1 cellular context compared by ENCODE assay signal in genomic region chr13:27171244-27171829, GRCh38.
A peak's percentile ranks its signal among the peaks of the same experiment; 100 is the strongest.
TF ChIP-seq lines count a peak whose summit lies in the region.

A gene with protein sequence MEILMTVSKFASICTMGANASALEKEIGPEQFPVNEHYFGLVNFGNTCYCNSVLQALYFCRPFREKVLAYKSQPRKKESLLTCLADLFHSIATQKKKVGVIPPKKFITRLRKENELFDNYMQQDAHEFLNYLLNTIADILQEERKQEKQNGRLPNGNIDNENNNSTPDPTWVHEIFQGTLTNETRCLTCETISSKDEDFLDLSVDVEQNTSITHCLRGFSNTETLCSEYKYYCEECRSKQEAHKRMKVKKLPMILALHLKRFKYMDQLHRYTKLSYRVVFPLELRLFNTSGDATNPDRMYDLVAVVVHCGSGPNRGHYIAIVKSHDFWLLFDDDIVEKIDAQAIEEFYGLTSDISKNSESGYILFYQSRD (minus strand): TSS chr13:27171811. CDS start chr13:27171639, 172 bp downstream.

TF ChIP-seq in K562, 482 proteins besides CTCF, POLR2A, EP300 and RAD21 (continued from another document):
- no peak for TF ChIP-seq ZNF668 (CRISPR knock-in tag; IDR thresholded peaks at IDR 0.05)
- TF ChIP-seq RBFOX2 (IDR thresholded peaks at IDR 0.05; ENCODE audit: low read depth, low read length) = 0 out of 2 replicates have a peak, but pooled peaks have one; percentile 53
- TF ChIP-seq, protein P1, sequence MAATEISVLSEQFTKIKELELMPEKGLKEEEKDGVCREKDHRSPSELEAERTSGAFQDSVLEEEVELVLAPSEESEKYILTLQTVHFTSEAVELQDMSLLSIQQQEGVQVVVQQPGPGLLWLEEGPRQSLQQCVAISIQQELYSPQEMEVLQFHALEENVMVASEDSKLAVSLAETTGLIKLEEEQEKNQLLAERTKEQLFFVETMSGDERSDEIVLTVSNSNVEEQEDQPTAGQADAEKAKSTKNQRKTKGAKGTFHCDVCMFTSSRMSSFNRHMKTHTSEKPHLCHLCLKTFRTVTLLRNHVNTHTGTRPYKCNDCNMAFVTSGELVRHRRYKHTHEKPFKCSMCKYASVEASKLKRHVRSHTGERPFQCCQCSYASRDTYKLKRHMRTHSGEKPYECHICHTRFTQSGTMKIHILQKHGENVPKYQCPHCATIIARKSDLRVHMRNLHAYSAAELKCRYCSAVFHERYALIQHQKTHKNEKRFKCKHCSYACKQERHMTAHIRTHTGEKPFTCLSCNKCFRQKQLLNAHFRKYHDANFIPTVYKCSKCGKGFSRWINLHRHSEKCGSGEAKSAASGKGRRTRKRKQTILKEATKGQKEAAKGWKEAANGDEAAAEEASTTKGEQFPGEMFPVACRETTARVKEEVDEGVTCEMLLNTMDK (IDR thresholded peaks at IDR 0.05; ENCODE audit: borderline replicate concordance, insufficient read depth, low read depth, low read length, poor library complexity, severe bottlenecking) = peak; percentile 77
- TF ChIP-seq JUNB (CRISPR knock-in tag; conservative IDR thresholded peaks at IDR 0.05) = no peak
- TF ChIP-seq EP400 (IDR thresholded peaks at IDR 0.05) = no peak
- TF ChIP-seq ZNF586 (CRISPR knock-in tag; conservative IDR thresholded peaks at IDR 0.05) = no peak
- TF ChIP-seq ZNF431 (CRISPR knock-in tag; IDR thresholded peaks at IDR 0.05) = no peak
- TF ChIP-seq, protein P2, sequence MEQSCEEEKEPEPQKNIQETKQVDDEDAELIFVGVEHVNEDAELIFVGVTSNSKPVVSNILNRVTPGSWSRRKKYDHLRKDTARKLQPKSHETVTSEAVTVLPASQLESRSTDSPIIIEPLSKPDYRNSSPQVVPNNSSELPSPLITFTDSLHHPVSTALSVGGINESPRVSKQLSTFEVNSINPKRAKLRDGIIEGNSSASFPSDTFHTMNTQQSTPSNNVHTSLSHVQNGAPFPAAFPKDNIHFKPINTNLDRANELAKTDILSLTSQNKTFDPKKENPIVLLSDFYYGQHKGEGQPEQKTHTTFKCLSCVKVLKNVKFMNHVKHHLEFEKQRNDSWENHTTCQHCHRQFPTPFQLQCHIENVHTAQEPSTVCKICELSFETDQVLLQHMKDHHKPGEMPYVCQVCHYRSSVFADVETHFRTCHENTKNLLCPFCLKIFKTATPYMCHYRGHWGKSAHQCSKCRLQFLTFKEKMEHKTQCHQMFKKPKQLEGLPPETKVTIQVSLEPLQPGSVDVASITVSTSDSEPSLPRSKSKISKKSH (CRISPR knock-in tag; IDR thresholded peaks at IDR 0.05) = no peak
- TF ChIP-seq PHF8 (IDR thresholded peaks at IDR 0.05; ENCODE audit: borderline replicate concordance, low read length) = peak; percentile 33; the same call in 1 of the 2 replicates
- no peak for TF ChIP-seq PCBP1 (IDR thresholded peaks at IDR 0.05; ENCODE audit: low read depth, low read length, poor library complexity, severe bottlenecking)
- 0 out of 2 replicates have a peak, but pooled peaks have one; percentile 44 for TF ChIP-seq HNRNPL (IDR thresholded peaks at IDR 0.05; ENCODE audit: low read depth, low read length)
